1 cellular context compared by ENCODE assay signal in genomic region chr2:127545189-127545588, GRCh38.
TF ChIP-seq lines count a peak whose summit lies in the region.

No MANE protein-coding gene starts in this region.

TF ChIP-seq in SK-N-SH, 30 proteins besides CTCF, POLR2A, EP300 and RAD21 (continued from another document):
- TF ChIP-seq REST (IDR thresholded peaks at IDR 0.05; ENCODE audit: low read depth, low read length) (no peak), TCF12 (IDR thresholded peaks at IDR 0.05) (no peak), JUND (IDR thresholded peaks at IDR 0.05) (no peak), FOXJ3 (CRISPR knock-in tag; IDR thresholded peaks at IDR 0.05) (no peak), FOSL2 (IDR thresholded peaks at IDR 0.05; ENCODE audit: borderline replicate concordance, low read depth) (no peak)
TF ChIP-seq in SK-N-SH: peak in this region for 0.
